Comparison of ENCODE assay signal across 27 cellular contexts in genomic region chr22:29284196-29284595, GRCh38. TPM values are rescaled to one million over a fixed set of nuclear protein-coding genes. Genes with fewer than 3 reads are reported as not detected.
"Had no signal": no experiment of that assay in that cellular context is flagged by ENCODE, and none has a peak within 500 bp of the region (broad histone marks: within the 10 kb centered on the region; RNA-seq: fewer than 3 reads in every experiment).

No MANE protein-coding gene starts in this region.

- H3K27me3 ChIP-seq: adrenal gland, SJCRH30 had no signal

- H3K9me3 ChIP-seq: adrenal gland, SJCRH30, SK-N-SH had no signal

- H3K27ac ChIP-seq: adrenal gland, RWPE1, SJCRH30, VCaP had no signal

- FAIRE-seq: bronchial epithelial cell had no signal

- H3K4me1 ChIP-seq: SJCRH30 had no signal

- H3K27ac Mint-ChIP-seq: activated CD4-positive, alpha-beta memory T cell treated with anti-CD3 and anti-CD28 coated beads, Interleukin-2, amount 10 ng/mL, durations not matched to agents 7 days and 5 days; activated CD4-positive, alpha-beta T cell treated with anti-CD3 and anti-CD28 coated beads for 36 hours; activated naive CD8-positive, alpha-beta T cell treated with anti-CD3 and anti-CD28 coated beads, Interleukin-2, amount 10 ng/mL, durations not matched to agents 7 days and 5 days had no signal

- H3K9ac ChIP-seq: SK-N-SH had no signal

- H3K27me3 Mint-ChIP-seq: activated CD4-positive, alpha-beta memory T cell treated with anti-CD3 and anti-CD28 coated beads, Interleukin-2, amount 10 ng/mL, durations not matched to agents 7 days and 5 days; activated CD4-positive, alpha-beta T cell treated with anti-CD3 and anti-CD28 coated beads for 36 hours; activated naive CD8-positive, alpha-beta T cell treated with anti-CD3 and anti-CD28 coated beads, Interleukin-2, amount 10 ng/mL, durations not matched to agents 7 days and 5 days had no signal

- H3K4me2 ChIP-seq: SK-N-SH had no signal

- H3K4me3 ChIP-seq: adrenal gland, SJCRH30 had no signal

- H3K4me3 Mint-ChIP-seq: activated CD4-positive, alpha-beta memory T cell treated with anti-CD3 and anti-CD28 coated beads, Interleukin-2, amount 10 ng/mL, durations not matched to agents 7 days and 5 days; activated CD4-positive, alpha-beta T cell treated with anti-CD3 and anti-CD28 coated beads for 36 hours; activated naive CD8-positive, alpha-beta T cell treated with anti-CD3 and anti-CD28 coated beads, Interleukin-2, amount 10 ng/mL, durations not matched to agents 7 days and 5 days had no signal

- ATAC-seq: activated CD4-positive, alpha-beta T cell treated with anti-CD3 and anti-CD28 coated beads for 36 hours; Panc1 had no signal

- H3K9me3 Mint-ChIP-seq: activated CD4-positive, alpha-beta memory T cell treated with anti-CD3 and anti-CD28 coated beads, Interleukin-2, amount 10 ng/mL, durations not matched to agents 7 days and 5 days; activated naive CD8-positive, alpha-beta T cell treated with anti-CD3 and anti-CD28 coated beads, Interleukin-2, amount 10 ng/mL, durations not matched to agents 7 days and 5 days had no signal

- DNase-seq: activated CD4-positive, alpha-beta memory T cell treated with anti-CD3 and anti-CD28 coated beads, Interleukin-2, amount 10 ng/mL, durations not matched to agents 7 days and 5 days; activated CD4-positive, alpha-beta T cell treated with anti-CD3 and anti-CD28 coated beads for 36 hours; activated CD4-positive, alpha-beta T cell treated with anti-CD3 and anti-CD28 coated beads, Interleukin-2, amount 50 U/mL, for 1 hour; activated effector memory CD4-positive, alpha-beta T cell treated with Interleukin-2 at 50 U/mL for 16 hours; activated naive CD4-positive, alpha-beta T cell; activated naive CD8-positive, alpha-beta T cell treated with anti-CD3 and anti-CD28 coated beads, Interleukin-2, amount 10 ng/mL, durations not matched to agents 7 days and 5 days; activated T-cell treated with anti-CD3 and anti-CD28 coated beads for 4 hours; anterior cingulate cortex; central memory CD4-positive, alpha-beta T cell; cortex of kidney; NCI-H1092 treated with DMSO at 0.1 percent for 48 hours; NCI-H1417 treated with DMSO at 0.1 percent for 48 hours; NCI-H1694 treated with DMSO at 0.1 percent for 48 hours; NCI-H2029 treated with DMSO at 0.1 percent for 48 hours; NCI-H510A treated with DMSO at 0.1 percent for 48 hours; NCI-H69; NK-92 treated with Interleukin-12 subunit alpha and Interleukin-12 subunit beta, amount 100 ng/mL, for 24 hours; OCI-M1; Right ventricle myocardium superior; SJCRH30; SK-N-SH; T-helper 1 cell had no signal

RNA-seq across cellular contexts. Expression of gene RASL10A, which starts 31.3 kb away (rescaled TPM):
- total RNA-seq: bronchial epithelial cell had no signal
